16 cellular contexts compared by ENCODE assay signal in the genomic region with DNA sequence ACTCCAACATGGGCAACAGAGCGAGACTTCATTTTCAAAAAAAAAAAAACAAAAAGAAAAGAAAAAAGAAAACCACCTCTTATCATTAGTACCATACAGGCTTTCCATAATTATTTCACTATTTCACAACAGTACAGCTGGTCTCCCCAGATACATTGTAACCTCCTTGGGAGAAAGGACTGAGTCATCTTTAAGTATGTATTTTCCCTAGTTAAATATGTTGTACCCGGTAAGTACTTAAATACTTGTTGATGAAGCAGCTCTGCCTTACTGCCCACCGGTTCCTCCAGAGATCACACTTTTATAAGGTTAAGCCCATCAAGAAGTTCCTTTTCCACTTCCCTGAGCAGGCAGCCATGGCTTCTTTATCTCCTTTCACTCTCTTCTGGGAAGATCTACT.
DNase-seq lines count a peak whose midpoint lies in the region; ATAC-seq and TF ChIP-seq lines count a peak whose summit lies in the region.
"Had no signal": no experiment of that assay in that cellular context is flagged by ENCODE, and none has a peak within 500 bp of the region (broad histone marks: within the 10 kb centered on the region; RNA-seq: fewer than 3 reads in every experiment).

No MANE protein-coding gene starts in this region.

- TF ChIP-seq CTCF in cardiac fibroblast (IDR thresholded peaks at IDR 0.05; ENCODE audit: low read depth, low read length), result no peak

- H3K4me1 Mint-ChIP-seq in activated naive CD4-positive, alpha-beta T cell treated with anti-CD3 and anti-CD28 coated beads, Interleukin-2, amount 50 U/mL, for 24 hours, result peaks cover 72% of the 10 kb centered on the region
- peaks cover 25% of the 10 kb centered on the region for H3K4me1 Mint-ChIP-seq in activated naive CD4-positive, alpha-beta T cell treated with anti-CD3 and anti-CD28 coated beads, Interleukin-2, amount 10 ng/mL, durations not matched to agents 7 days and 5 days
- H3K4me1 Mint-ChIP-seq in IgD-negative memory B cell, result peaks cover 10 to 14% (median 11%) of the 10 kb centered on the region in 3 donors
- H3K4me1 Mint-ChIP-seq in stimulated activated memory B cell treated with anti-CD40 and anti-IgM and Interleukin-4, amounts not matched to agents 10 μg/mL and 1 μg/mL and 100 μg/mL, for 72 hours, result peaks cover 40% of the 10 kb centered on the region

- no peak for DNase-seq in activated naive CD4-positive, alpha-beta T cell treated with anti-CD3 and anti-CD28 coated beads, Interleukin-2, amount 10 ng/mL, durations not matched to agents 7 days and 5 days
- DNase-seq in cardiac fibroblast (ENCODE audit: low read depth in 2 of 2), result peak; percentile 57 to 66
- DNase-seq in Kasumi-1 (lab: John Stamatoyannopoulos, UW), result no peak
- no peak for DNase-seq in G401 (ENCODE audit: low spot score)
- no peak for DNase-seq in ureter (ENCODE audit: low spot score)
- DNase-seq: body of pancreas, gastrocnemius medialis, GDM1, left ventricle myocardium superior, NCI-H510A, T-cell had no signal

- peak; percentile 65 for ATAC-seq in stimulated activated memory B cell treated with anti-CD40 and anti-IgM and Interleukin-4, amounts not matched to agents 10 μg/mL and 1 μg/mL and 100 μg/mL, for 72 hours
- ATAC-seq: A549, body of pancreas, gastrocnemius medialis, left ventricle myocardium superior had no signal

- in situ Hi-C loops in G401 (cut with HindIII; ENCODE audit: low sequenced_read_pairs), result no loop called here

- no peak overlapping the region for H3K4me3 ChIP-seq in cardiac fibroblast (replicated peaks in 1 of 2; ENCODE audit: low read depth in 2 of 2, low read length in 2 of 2)
- H3K4me3 ChIP-seq: A549, body of pancreas, gastrocnemius medialis, right atrium auricular region had no signal

- CTCF ChIA-PET in activated naive CD4-positive, alpha-beta T cell treated with anti-CD3 and anti-CD28 coated beads, Interleukin-2, amount 10 ng/mL, durations not matched to agents 7 days and 5 days (lab: Charles Lee), result no interaction called here

- H3K27me3 Mint-ChIP-seq in activated naive CD4-positive, alpha-beta T cell treated with anti-CD3 and anti-CD28 coated beads, Interleukin-2, amount 50 U/mL, for 24 hours, result no peaks in the 10 kb centered on the region
- no peaks in the 10 kb centered on the region for H3K27me3 Mint-ChIP-seq in activated naive CD4-positive, alpha-beta T cell treated with anti-CD3 and anti-CD28 coated beads, Interleukin-2, amount 10 ng/mL, durations not matched to agents 7 days and 5 days
- H3K27me3 Mint-ChIP-seq in IgD-negative memory B cell, result no peaks in the 10 kb centered on the region
- no peaks in the 10 kb centered on the region for H3K27me3 Mint-ChIP-seq in stimulated activated memory B cell treated with anti-CD40 and anti-IgM and Interleukin-4, amounts not matched to agents 10 μg/mL and 1 μg/mL and 100 μg/mL, for 72 hours
- H3K27me3 Mint-ChIP-seq: T-cell had no signal

- peaks cover 14% of the 10 kb centered on the region for H3K9me3 Mint-ChIP-seq in activated naive CD4-positive, alpha-beta T cell treated with anti-CD3 and anti-CD28 coated beads, Interleukin-2, amount 50 U/mL, for 24 hours
- H3K9me3 Mint-ChIP-seq in activated naive CD4-positive, alpha-beta T cell treated with anti-CD3 and anti-CD28 coated beads, Interleukin-2, amount 10 ng/mL, durations not matched to agents 7 days and 5 days, result peaks cover 3% of the 10 kb centered on the region
- H3K9me3 Mint-ChIP-seq in IgD-negative memory B cell, result peaks cover 2 to 3% (median 2%) of the 10 kb centered on the region in 3 donors
- peaks cover 2% of the 10 kb centered on the region for H3K9me3 Mint-ChIP-seq in stimulated activated memory B cell treated with anti-CD40 and anti-IgM and Interleukin-4, amounts not matched to agents 10 μg/mL and 1 μg/mL and 100 μg/mL, for 72 hours

- H3K27ac Mint-ChIP-seq in activated naive CD4-positive, alpha-beta T cell treated with anti-CD3 and anti-CD28 coated beads, Interleukin-2, amount 50 U/mL, for 24 hours, result peak overlapping the region; percentile 61
- H3K27ac Mint-ChIP-seq in activated naive CD4-positive, alpha-beta T cell treated with anti-CD3 and anti-CD28 coated beads, Interleukin-2, amount 10 ng/mL, durations not matched to agents 7 days and 5 days, result no peak overlapping the region
- H3K27ac Mint-ChIP-seq in IgD-negative memory B cell, result peak overlapping the region in 2 of 3 donors; percentile 18 to 29
- H3K27ac Mint-ChIP-seq in stimulated activated memory B cell treated with anti-CD40 and anti-IgM and Interleukin-4, amounts not matched to agents 10 μg/mL and 1 μg/mL and 100 μg/mL, for 72 hours, result peak overlapping the region; percentile 99

- H3K4me3 Mint-ChIP-seq in activated naive CD4-positive, alpha-beta T cell treated with anti-CD3 and anti-CD28 coated beads, Interleukin-2, amount 50 U/mL, for 24 hours, result no peak overlapping the region
- no peak overlapping the region for H3K4me3 Mint-ChIP-seq in activated naive CD4-positive, alpha-beta T cell treated with anti-CD3 and anti-CD28 coated beads, Interleukin-2, amount 10 ng/mL, durations not matched to agents 7 days and 5 days
- H3K4me3 Mint-ChIP-seq in IgD-negative memory B cell, result no peak overlapping the region
- H3K4me3 Mint-ChIP-seq in stimulated activated memory B cell treated with anti-CD40 and anti-IgM and Interleukin-4, amounts not matched to agents 10 μg/mL and 1 μg/mL and 100 μg/mL, for 72 hours, result peak overlapping the region; percentile 67
- H3K4me3 Mint-ChIP-seq: T-cell had no signal

- peaks cover 36% of the 10 kb centered on the region for H3K36me3 Mint-ChIP-seq in activated naive CD4-positive, alpha-beta T cell treated with anti-CD3 and anti-CD28 coated beads, Interleukin-2, amount 50 U/mL, for 24 hours
- peaks cover 56% of the 10 kb centered on the region for H3K36me3 Mint-ChIP-seq in activated naive CD4-positive, alpha-beta T cell treated with anti-CD3 and anti-CD28 coated beads, Interleukin-2, amount 10 ng/mL, durations not matched to agents 7 days and 5 days
- peaks cover 3% of the 10 kb centered on the region for H3K36me3 Mint-ChIP-seq in IgD-negative memory B cell
- H3K36me3 Mint-ChIP-seq in stimulated activated memory B cell treated with anti-CD40 and anti-IgM and Interleukin-4, amounts not matched to agents 10 μg/mL and 1 μg/mL and 100 μg/mL, for 72 hours, result no peaks in the 10 kb centered on the region

Comparison
In these comparisons a context has a peak if more than half of its experiments do, and no peak if none do; other contexts are left out.
1. DNase-seq: peak in cardiac fibroblast (2 of 2); none in activated naive CD4-positive, alpha-beta T cell treated with anti-CD3 and anti-CD28 coated beads, Interleukin-2, amount 10 ng/mL, durations not matched to agents 7 days and 5 days (single experiment), Kasumi-1 (0 of 2), G401 (single experiment) and ureter (single experiment).